ENCODE assay signal across 9 cellular contexts in genomic region chr2:151374426-151374825, GRCh38. TPM values are rescaled to one million over a fixed set of nuclear protein-coding genes. Genes with fewer than 3 reads are reported as not detected.
DNase-seq lines count a peak whose midpoint lies in the region; ATAC-seq and TF ChIP-seq lines count a peak whose summit lies in the region.
"Had no signal": no experiment of that assay in that cellular context is flagged by ENCODE, and none has a peak within 500 bp of the region (broad histone marks: within the 10 kb centered on the region; RNA-seq: fewer than 3 reads in every experiment).

No MANE protein-coding gene starts in this region.

- H3K79me2 ChIP-seq in osteoblast (ENCODE audit: insufficient read depth, low read length): no peaks in the 10 kb centered on the region

- ATAC-seq in GM18867 (IDR thresholded peaks at IDR 0.05; ENCODE audit: unreplicated experiment) (peak; percentile 97), HG02759 (IDR thresholded peaks at IDR 0.05; ENCODE audit: unreplicated experiment) (peak; percentile 98), left colon (no peak)
- ATAC-seq: gastrocnemius medialis had no signal

- CTCF ChIA-PET in RWPE1 (lab: Yijun Ruan, JAX): no interaction called here

- H3K27ac ChIP-seq in RWPE1 (peak overlapping the region; percentile 49; the same call in 1 of the 2 replicates), osteoblast (ENCODE audit: low read depth, low read length) (peak overlapping the region; percentile 66)
- H3K27ac ChIP-seq: gastrocnemius medialis had no signal

- no peak overlapping the region for H2AFZ ChIP-seq in osteoblast (ENCODE audit: low read length)

- POLR2A ChIA-PET in RWPE1 (lab: Yijun Ruan, JAX; ENCODE audit: low non-redundant PET): no interaction called here

- peak overlapping the region; percentile 56 for H3K4me2 ChIP-seq in osteoblast (ENCODE audit: insufficient read depth, low read length)

- no peaks in the 10 kb centered on the region for H3K9me3 ChIP-seq in osteoblast (ENCODE audit: low read depth, low read length)
- H3K9me3 ChIP-seq: gastrocnemius medialis had no signal

- peaks cover 8% of the 10 kb centered on the region for H3K4me1 ChIP-seq in osteoblast (ENCODE audit: insufficient read depth, low read length)
- H3K4me1 ChIP-seq: gastrocnemius medialis had no signal

- H3K27me3 ChIP-seq in osteoblast (ENCODE audit: insufficient read depth, low read length): no peaks in the 10 kb centered on the region
- H3K27me3 ChIP-seq: gastrocnemius medialis had no signal

- DNase-seq in RWPE1 (ENCODE audit: low spot score) (peak; percentile 71), osteoblast (ENCODE audit: insufficient read length, low spot score, missing footprints) (peak; percentile 84), middle frontal gyrus (ENCODE audit: extremely low spot score, low spot score) (no peak), left colon (no peak), superior temporal gyrus (ENCODE audit: extremely low spot score) (no peak), D341Med (ENCODE audit: low spot score) (no peak)
- DNase-seq: gastrocnemius medialis had no signal

- TF ChIP-seq CTCF in RWPE1 (conservative IDR thresholded peaks at IDR 0.05; ENCODE audit: low read depth): no peak
- no peak for TF ChIP-seq CTCF in osteoblast (IDR thresholded peaks at IDR 0.05; ENCODE audit: extremely low read depth, low read depth, low read length)

- H4K20me1 ChIP-seq in osteoblast (ENCODE audit: insufficient read depth, low read length): no peaks in the 10 kb centered on the region

- no peak overlapping the region for H3K4me3 ChIP-seq in osteoblast (ENCODE audit: insufficient read depth, low read length)
- H3K4me3 ChIP-seq: gastrocnemius medialis had no signal

- intact Hi-C loops in left colon (cut with DNase I, micrococcal nuclease): no loop called here

- H3K36me3 ChIP-seq in osteoblast (ENCODE audit: insufficient read depth, low read length): no peaks in the 10 kb centered on the region
- H3K36me3 ChIP-seq: gastrocnemius medialis had no signal

RNA-seq across cellular contexts. Expression of gene TNFAIP6, which starts 17.0 kb away (rescaled TPM):
- total RNA-seq in osteoblast (43.1 and 61.6 TPM in 2 replicates), left colon (under 1 TPM in 1 of 2 donors, not detected in 1; 0.25 TPM)

RNA-seq across cellular contexts. Expression of gene RIF1, which starts 35.3 kb away (rescaled TPM):
- total RNA-seq in osteoblast (45.1 and 48.5 TPM in 2 replicates), left colon (10 to 100 TPM; 23.5 to 25.9 TPM)

Comparison
In these comparisons a context has a peak if more than half of its experiments do, and no peak if none do; other contexts are left out.
1. DNase-seq: peak in RWPE1 (single experiment) and osteoblast (single experiment); none in middle frontal gyrus (single experiment), left colon (0 of 2), superior temporal gyrus (single experiment) and D341Med (single experiment).
2. RNA of gene TNFAIP6, which starts 17.0 kb away (total RNA-seq): 43.1 to 61.6 TPM in osteoblast; 0.25 TPM in left colon; every median in the first group is over 10 times any median in the second.